ENCODE assay signal across 26 cellular contexts in the genomic region with DNA sequence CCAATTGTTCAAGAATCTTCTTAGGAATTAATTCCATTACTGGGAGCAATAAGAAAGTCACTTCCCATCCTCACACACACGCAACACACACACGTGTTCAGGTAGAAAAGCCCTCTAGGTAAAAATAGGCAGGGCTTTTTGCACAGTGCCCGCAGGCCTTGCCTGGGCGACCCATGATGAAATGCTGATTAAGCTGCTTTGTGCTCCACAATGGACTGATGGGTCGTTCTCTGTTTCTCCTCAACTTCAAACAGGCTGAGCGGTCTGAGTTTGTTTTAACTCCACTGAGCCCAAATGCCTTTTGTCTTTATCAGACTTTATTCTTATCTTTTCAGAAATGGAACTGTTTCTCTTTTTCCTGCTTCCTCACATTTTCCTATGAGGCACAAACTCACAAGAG.
"Had no signal": no experiment of that assay in that cellular context is flagged by ENCODE, and none has a peak within 500 bp of the region (broad histone marks: within the 10 kb centered on the region; RNA-seq: fewer than 3 reads in every experiment).

No MANE protein-coding gene starts in this region.

- H3K27ac Mint-ChIP-seq: activated CD4-positive, alpha-beta T cell treated with anti-CD3 and anti-CD28 coated beads, Interleukin-2, amount 10 ng/mL, durations not matched to agents 24 days and 14 days; activated CD8-positive, alpha-beta T cell treated with anti-CD3 and anti-CD28 coated beads for 36 hours; activated naive CD8-positive, alpha-beta T cell treated with anti-CD3 and anti-CD28 coated beads, Interleukin-2, amount 10 ng/mL, durations not matched to agents 7 days and 5 days; activated T-helper 17 cell treated with anti-CD3 and anti-CD28 coated beads, Interleukin-2, amount 50 U/mL, for 72 hours; naive thymus-derived CD8-positive, alpha-beta T cell had no signal

- H3K36me3 ChIP-seq: tibial artery, vagina had no signal

- H3K27me3 ChIP-seq: body of pancreas, tibial artery, vagina had no signal

- ATAC-seq: activated CD8-positive, alpha-beta T cell treated with anti-CD3 and anti-CD28 coated beads for 36 hours; activated T-helper 17 cell treated with anti-CD3 and anti-CD28 coated beads, Interleukin-2, amount 50 U/mL, for 72 hours; body of pancreas; left ventricle myocardium superior; naive thymus-derived CD8-positive, alpha-beta T cell had no signal

- H3K4me1 Mint-ChIP-seq: activated T-helper 17 cell treated with anti-CD3 and anti-CD28 coated beads, Interleukin-2, amount 50 U/mL, for 72 hours had no signal

- H3K27me3 Mint-ChIP-seq: activated CD8-positive, alpha-beta T cell treated with anti-CD3 and anti-CD28 coated beads for 36 hours had no signal

- H3K4me3 Mint-ChIP-seq: activated CD4-positive, alpha-beta T cell treated with anti-CD3 and anti-CD28 coated beads, Interleukin-2, amount 10 ng/mL, durations not matched to agents 24 days and 14 days; activated CD8-positive, alpha-beta T cell treated with anti-CD3 and anti-CD28 coated beads for 36 hours; activated naive CD8-positive, alpha-beta T cell treated with anti-CD3 and anti-CD28 coated beads, Interleukin-2, amount 10 ng/mL, durations not matched to agents 7 days and 5 days; activated T-helper 17 cell treated with anti-CD3 and anti-CD28 coated beads, Interleukin-2, amount 50 U/mL, for 72 hours; naive thymus-derived CD8-positive, alpha-beta T cell had no signal

- H3K27ac ChIP-seq: body of pancreas, tibial artery, vagina had no signal

- FAIRE-seq: colon, endometrium had no signal

- DNase-seq: activated CD4-positive, alpha-beta T cell treated with anti-CD3 and anti-CD28 coated beads, Interleukin-2, amount 10 ng/mL, durations not matched to agents 24 days and 14 days; activated CD8-positive, alpha-beta T cell treated with anti-CD3 and anti-CD28 coated beads for 36 hours; activated naive CD4-positive, alpha-beta T cell; activated naive CD8-positive, alpha-beta T cell treated with anti-CD3 and anti-CD28 coated beads, Interleukin-2, amount 10 ng/mL, durations not matched to agents 7 days and 5 days; activated T-cell treated with anti-CD3 and anti-CD28 coated beads, Interleukin-2, amount 50 U/mL, for 1 hour; amygdala; body of pancreas; central memory CD4-positive, alpha-beta T cell; erythroblast; foreskin melanocyte; glutamatergic neuron; hypothalamus; kidney glomerular epithelial cell; left ventricle myocardium superior; naive thymus-derived CD8-positive, alpha-beta T cell; posterior cingulate gyrus; stimulated activated CD4-positive, alpha-beta T cell treated with anti-CD3 and anti-CD28 coated beads, Interleukin-12 subunit alpha, Interleukin-12 subunit beta, amount 100 ng/mL, for 4 hours; stimulated activated CD4-positive, alpha-beta T cell treated with anti-CD3 and anti-CD28 coated beads, Interleukin-1b, Interleukin-23, amount 100 ng/mL, for 48 hours; stimulated activated CD8-positive, alpha-beta memory T cell treated with anti-CD3 and anti-CD28 coated beads, Interleukin-4, amount 100 ng/mL, for 48 hours; stimulated activated naive CD4-positive, alpha-beta T cell; T1000; tibial artery had no signal

- H3K9me3 ChIP-seq: body of pancreas, tibial artery, vagina had no signal

- H3K4me3 ChIP-seq: body of pancreas, tibial artery, vagina had no signal

- H3K4me1 ChIP-seq: body of pancreas, tibial artery, vagina had no signal

- H3K9me3 Mint-ChIP-seq: activated CD4-positive, alpha-beta T cell treated with anti-CD3 and anti-CD28 coated beads, Interleukin-2, amount 10 ng/mL, durations not matched to agents 24 days and 14 days; activated CD8-positive, alpha-beta T cell treated with anti-CD3 and anti-CD28 coated beads for 36 hours; activated naive CD8-positive, alpha-beta T cell treated with anti-CD3 and anti-CD28 coated beads, Interleukin-2, amount 10 ng/mL, durations not matched to agents 7 days and 5 days; activated T-helper 17 cell treated with anti-CD3 and anti-CD28 coated beads, Interleukin-2, amount 50 U/mL, for 72 hours; naive thymus-derived CD8-positive, alpha-beta T cell had no signal

- H3K36me3 Mint-ChIP-seq: activated naive CD8-positive, alpha-beta T cell treated with anti-CD3 and anti-CD28 coated beads, Interleukin-2, amount 10 ng/mL, durations not matched to agents 7 days and 5 days; naive thymus-derived CD8-positive, alpha-beta T cell had no signal
